In the genomic region with DNA sequence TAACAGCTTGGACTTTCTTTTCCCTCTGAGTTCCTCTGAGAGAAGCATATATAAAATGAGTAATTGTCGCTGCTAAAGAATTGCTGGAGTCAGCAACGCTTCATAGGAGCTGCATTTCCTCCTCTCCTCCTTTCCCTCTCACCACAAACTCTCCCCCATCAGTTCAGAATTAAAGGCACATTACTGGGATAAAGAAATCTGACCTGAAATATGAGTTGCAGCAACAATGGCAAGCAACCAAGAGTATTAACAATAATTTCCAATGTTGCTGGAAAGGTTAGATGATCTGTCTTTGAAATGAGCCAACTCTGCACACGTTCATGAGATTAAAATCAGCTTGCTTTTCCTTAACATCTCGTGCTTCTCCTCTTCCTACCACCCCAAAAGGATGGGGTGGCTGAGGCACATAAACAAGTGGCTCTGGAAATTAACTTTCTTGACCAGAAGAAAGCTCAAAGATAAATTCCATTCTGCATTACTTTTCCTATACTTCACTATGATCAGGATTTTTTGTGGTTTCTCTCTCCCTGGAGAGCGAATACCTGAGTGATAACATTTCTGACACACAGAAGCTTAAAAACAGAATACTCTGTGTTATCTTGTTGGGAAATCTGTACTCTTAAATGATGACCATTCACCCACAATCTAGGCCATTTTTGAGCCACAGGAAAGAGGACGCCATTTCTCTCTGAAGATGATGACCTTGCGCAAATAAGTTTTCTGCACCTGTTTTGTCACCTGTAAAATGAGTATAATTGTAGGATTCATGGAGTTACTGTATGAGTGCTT, we compare ENCODE assay signal across 14 cellular contexts.
DNase-seq lines count a peak whose midpoint lies in the region; ATAC-seq and TF ChIP-seq lines count a peak whose summit lies in the region.
"Had no signal": no experiment of that assay in that cellular context is flagged by ENCODE, and none has a peak within 500 bp of the region (broad histone marks: within the 10 kb centered on the region; RNA-seq: fewer than 3 reads in every experiment).

No MANE protein-coding gene starts in this region.

- H3K36me3 ChIP-seq in SK-N-MC (ENCODE audit: insufficient read depth, low read length) (no peaks in the 10 kb centered on the region), psoas muscle (ENCODE audit: insufficient read depth in 1 of 2, low read depth in 1 of 2) (no peaks in the 10 kb centered on the region)

- H3K9ac ChIP-seq in SK-N-MC (ENCODE audit: insufficient read length): peak overlapping the region; percentile 18

- peaks cover 3% of the 10 kb centered on the region; the same call in 1 of the 2 replicates for H3K9me3 ChIP-seq in SK-N-MC (ENCODE audit: low read depth, low read length)
- no peaks in the 10 kb centered on the region for H3K9me3 ChIP-seq in psoas muscle

- H3K4me1 ChIP-seq in psoas muscle: peaks cover 49% of the 10 kb centered on the region

- ATAC-seq in psoas muscle (peak in 1 of 4 donors; percentile 12), GM19351 (IDR thresholded peaks at IDR 0.05; ENCODE audit: unreplicated experiment) (no peak), GM21381 (IDR thresholded peaks at IDR 0.05; ENCODE audit: unreplicated experiment) (no peak)
- ATAC-seq: activated naive CD4-positive, alpha-beta T cell treated with anti-CD3 and anti-CD28 coated beads, Interleukin-2, amount 50 U/mL, for 72 hours; stimulated activated memory B cell treated with anti-CD40 and anti-IgM and Interleukin-4, amounts not matched to agents 10 μg/mL and 1 μg/mL and 100 μg/mL, for 72 hours had no signal

- intact Hi-C loops in psoas muscle (cut with DNase I): loop anchor here in 1 of 2 donors (5.0 kb wide), 1 partner anchor 43 kb away; no protein-coding TSS in a partner anchor

- 49 to 52% (median 50%) methylated on average over 7 of the region's 7 CpGs for WGBS in psoas muscle, 3 donors

- TF ChIP-seq CTCF in C4-2B (conservative IDR thresholded peaks at IDR 0.05): no peak
- no peak for TF ChIP-seq CTCF in fibroblast of the aortic adventitia (IDR thresholded peaks at IDR 0.05; ENCODE audit: insufficient read depth, low read length)
- TF ChIP-seq CTCF in psoas muscle (IDR thresholded peaks at IDR 0.05): no peak
- no peak for TF ChIP-seq CTCF in GM10266 (IDR thresholded peaks at IDR 0.05; ENCODE audit: control insufficient read depth, insufficient read depth, low read depth, missing control alignments)

- H3K4me3 ChIP-seq in SK-N-MC: peak overlapping the region; percentile 65
- H3K4me3 ChIP-seq in fibroblast of the aortic adventitia (ENCODE audit: low read depth, low read length): no peak overlapping the region
- no peak overlapping the region for H3K4me3 ChIP-seq in psoas muscle

- H3K27ac ChIP-seq in C4-2B (peak overlapping the region; percentile 32; the same call in 1 of the 2 replicates), SK-N-MC (peak overlapping the region; percentile 91), psoas muscle (peak overlapping the region; percentile 51)

- DNase-seq in SK-N-MC (ENCODE audit: low read depth, low spot score) (peak; percentile 62), fibroblast of the aortic adventitia (ENCODE audit: low read depth) (peak; percentile 87), psoas muscle (no peak), foreskin melanocyte (no peak), GM10266 (ENCODE audit: extremely low spot score) (no peak)
- DNase-seq: activated CD4-positive, alpha-beta T cell treated with anti-CD3 and anti-CD28 coated beads, Interleukin-2, amount 50 U/mL, for 48 hours; CD4-positive, CD25-positive, alpha-beta regulatory T cell; NCI-H748 treated with DMSO at 0.1 percent for 48 hours; small intestine had no signal

- no peaks in the 10 kb centered on the region for H3K27me3 ChIP-seq in psoas muscle (ENCODE audit: insufficient read depth in 3 of 3, low read length in 2 of 3)

Comparison
In these comparisons a context has a peak if more than half of its experiments do, and no peak if none do; other contexts are left out.
1. H3K27ac ChIP-seq: peak in every context shown above with its lines; median percentile 91 in SK-N-MC; 51 in psoas muscle; 32 in C4-2B.
2. DNase-seq: peak in SK-N-MC (single experiment) and fibroblast of the aortic adventitia (single experiment); none in psoas muscle (0 of 2), foreskin melanocyte (single experiment) and GM10266 (single experiment).